1 cellular context compared by ENCODE assay signal in genomic region chr10:2942937-2943336, GRCh38.
TF ChIP-seq lines count a peak whose summit lies in the region.

No MANE protein-coding gene starts in this region.

TF ChIP-seq in A549, 52 proteins besides CTCF, POLR2A, EP300 and RAD21 (continued from another document):
- TF ChIP-seq REST (IDR thresholded peaks at IDR 0.05) (no peak), CBX8 (IDR thresholded peaks at IDR 0.05) (no peak), RFX5 (IDR thresholded peaks at IDR 0.05) (no peak), FOSL2 (IDR thresholded peaks at IDR 0.05) (no peak), FOSL2 (CRISPR knock-in tag; IDR thresholded peaks at IDR 0.05) (no peak), NR3C1 (IDR thresholded peaks at IDR 0.05) (no peak), ZC3H11A (IDR thresholded peaks at IDR 0.05) (no peak), FOXS1 (CRISPR knock-in tag; IDR thresholded peaks at IDR 0.05) (no peak), HDAC2 (IDR thresholded peaks at IDR 0.05) (no peak), SMC3 (IDR thresholded peaks at IDR 0.05) (no peak), TP53 (CRISPR knock-in tag; IDR thresholded peaks at IDR 0.05) (no peak), EHF (CRISPR knock-in tag; IDR thresholded peaks at IDR 0.05) (no peak), FOSB (CRISPR knock-in tag; IDR thresholded peaks at IDR 0.05) (no peak), KDM5A (IDR thresholded peaks at IDR 0.05) (no peak)
